8 cellular contexts compared by ENCODE assay signal in genomic region chr3:69738859-69739203, GRCh38. TPM values are rescaled to one million over a fixed set of nuclear protein-coding genes. Genes with fewer than 3 reads are reported as not detected.
DNase-seq lines count a peak whose midpoint lies in the region; ATAC-seq and TF ChIP-seq lines count a peak whose summit lies in the region.

No MANE protein-coding gene starts in this region.

- ATAC-seq in naive B cell (ENCODE audit: low read depth in 2 of 2) (no peak), HG02610 (IDR thresholded peaks at IDR 0.05; ENCODE audit: unreplicated experiment) (no peak), T-helper 17 cell (no peak)

- no peaks in the 10 kb centered on the region for H4K20me1 ChIP-seq in MM.1S (ENCODE audit: insufficient read depth, low read length)

- no peaks in the 10 kb centered on the region for H3K36me3 Mint-ChIP-seq in endodermal cell (ENCODE audit: low read depth)
- peaks cover 0 to 8% of the 10 kb centered on the region in 2 donors for H3K36me3 Mint-ChIP-seq in naive B cell
- H3K36me3 Mint-ChIP-seq in T-helper 17 cell (ENCODE audit: low read depth): peaks cover 2% of the 10 kb centered on the region

- H3K27ac Mint-ChIP-seq in endodermal cell (no peak overlapping the region), naive B cell (no peak overlapping the region), T-helper 17 cell (no peak overlapping the region)

- no peaks in the 10 kb centered on the region for H3K9me2 ChIP-seq in MM.1S (replicated peaks; ENCODE audit: insufficient read depth, low read length)

- H3K36me3 ChIP-seq in MM.1S (replicated peaks; ENCODE audit: insufficient read depth, low read length): no peaks in the 10 kb centered on the region
- H3K36me3 ChIP-seq in endodermal cell (ENCODE audit: control insufficient read depth, insufficient read depth, low read length): no peaks in the 10 kb centered on the region

- no peak for TF ChIP-seq CTCF in AG10803 (conservative IDR thresholded peaks at IDR 0.05; ENCODE audit: low read length)
- no peak for TF ChIP-seq CTCF in MM.1S (IDR thresholded peaks at IDR 0.05; ENCODE audit: low read length)
- no peak for TF ChIP-seq CTCF in endodermal cell (conservative IDR thresholded peaks at IDR 0.05)

- H3K4me3 Mint-ChIP-seq in endodermal cell: peak overlapping the region; percentile 76
- peak overlapping the region in 6 of 8 donors; percentile 33 to 62 (median 52) for H3K4me3 Mint-ChIP-seq in naive B cell
- no peak overlapping the region for H3K4me3 Mint-ChIP-seq in T-helper 17 cell

- 2 to 6% methylated on average over 10 to 12 of the region's 12 CpGs for WGBS in endodermal cell (ENCODE audit: insufficient coverage in 1 of 2, insufficient read length in 1 of 2), 2 experiments

- no peaks in the 10 kb centered on the region for H3F3A ChIP-seq in MM.1S (ENCODE audit: insufficient read depth, low read length)

- H3K9me3 ChIP-seq in MM.1S (replicated peaks; ENCODE audit: insufficient read depth, low read length) (no peaks in the 10 kb centered on the region), endodermal cell (ENCODE audit: control insufficient read depth, low read length) (no peaks in the 10 kb centered on the region), T-helper 17 cell (ENCODE audit: control insufficient read depth, low read length, poor library complexity, severe bottlenecking) (no peaks in the 10 kb centered on the region)

- H3K4me1 Mint-ChIP-seq in endodermal cell (peaks cover 13% of the 10 kb centered on the region), naive B cell (peaks cover 7 to 22% (median 11%) of the 10 kb centered on the region in 3 donors), T-helper 17 cell (no peaks in the 10 kb centered on the region)

- H2AFZ ChIP-seq in MM.1S (ENCODE audit: low read length): peak overlapping the region; percentile 88

- peak overlapping the region; percentile 88 for H3K4me2 ChIP-seq in MM.1S (ENCODE audit: low read depth, low read length)

- peak overlapping the region; percentile 32 for H3K9ac ChIP-seq in MM.1S (ENCODE audit: low read length)
- H3K9ac ChIP-seq in endodermal cell (ENCODE audit: extremely low read depth, low read length, poor library complexity, severe bottlenecking): peak overlapping the region; percentile 39

- H3K27me3 ChIP-seq in MM.1S (replicated peaks; ENCODE audit: insufficient read depth, low read length) (no peaks in the 10 kb centered on the region), endodermal cell (ENCODE audit: control insufficient read depth, insufficient read depth, low read length, poor library complexity, severe bottlenecking) (peaks cover 89% of the 10 kb centered on the region)

- H3K27ac ChIP-seq in MM.1S (ENCODE audit: low read length) (no peak overlapping the region), endodermal cell (ENCODE audit: low read depth, low read length) (no peak overlapping the region)

- H3K9me3 Mint-ChIP-seq in endodermal cell: no peaks in the 10 kb centered on the region
- H3K9me3 Mint-ChIP-seq in naive B cell: peaks cover 0 to 4% (median 0%) of the 10 kb centered on the region in 7 donors

- DNase-seq in AG10803 (ENCODE audit: low read depth): no peak
- DNase-seq in MM.1S: no peak
- DNase-seq in endodermal cell: no peak
- DNase-seq in naive B cell: no peak
- DNase-seq in kidney tubule cell (ENCODE audit: low spot score): no peak
- no peak for DNase-seq in T-helper 17 cell
- DNase-seq in DMS153 (lab: John Stamatoyannopoulos, UW): no peak

- H3K27me3 Mint-ChIP-seq in endodermal cell (ENCODE audit: insufficient read depth): peaks cover 67% of the 10 kb centered on the region
- peaks cover 60 to 79% (median 70%) of the 10 kb centered on the region in 3 donors for H3K27me3 Mint-ChIP-seq in naive B cell
- H3K27me3 Mint-ChIP-seq in T-helper 17 cell: peaks cover 59% of the 10 kb centered on the region

- peaks cover 21% of the 10 kb centered on the region for H3K79me2 ChIP-seq in MM.1S (ENCODE audit: low read length)

- H3K4me3 ChIP-seq in AG10803 (ENCODE audit: low read length): peak overlapping the region; percentile 75
- peak overlapping the region; percentile 67 for H3K4me3 ChIP-seq in MM.1S (ENCODE audit: low read length)
- peak overlapping the region; percentile 92 for H3K4me3 ChIP-seq in endodermal cell (ENCODE audit: low read length)

- H3K4me1 ChIP-seq in MM.1S (ENCODE audit: low read length) (0 out of 2 replicates have a peak, but pooled peaks cover 5% of the 10 kb centered on the region), endodermal cell (ENCODE audit: control insufficient read depth, insufficient read depth, low read length) (no peaks in the 10 kb centered on the region)

RNA-seq across cellular contexts. Expression of gene MITF, which starts 0.4 kb away (rescaled TPM):
- total RNA-seq in endodermal cell (1 to 10 TPM; 1.8 to 3.0 TPM), T-helper 17 cell (1 to 10 TPM in 1 of 2 donors, under 1 TPM in 1; 0.50 to 3.8 TPM)
- 2.9 TPM for polyA plus RNA-seq in endodermal cell (2013, experiment 1 of 2)
- polyA plus RNA-seq in endodermal cell (2013, experiment 2 of 2): 1.8 TPM
- under 1 TPM in 3 of 6 donors, not detected in 3; 0.26 to 0.90 (median 0.32) TPM for polyA plus RNA-seq in naive B cell (ENCODE audit: low read depth in 6 of 6)
